In genomic region chr19:5291588-5292193, GRCh38 we compare ENCODE assay signal across 10 cellular contexts. TPM values are rescaled to one million over a fixed set of nuclear protein-coding genes. Genes with fewer than 3 reads are reported as not detected.
DNase-seq lines count a peak whose midpoint lies in the region; TF ChIP-seq lines count a peak whose summit lies in the region.
"Had no signal": no experiment of that assay in that cellular context is flagged by ENCODE, and none has a peak within 500 bp of the region (broad histone marks: within the 10 kb centered on the region; RNA-seq: fewer than 3 reads in every experiment).

No MANE protein-coding gene starts in this region.

- no peak overlapping the region for H3K9ac ChIP-seq in endodermal cell (ENCODE audit: extremely low read depth, low read length, poor library complexity, severe bottlenecking)

- no peaks in the 10 kb centered on the region for H3K36me3 ChIP-seq in A673 (ENCODE audit: insufficient read depth, low read length, poor library complexity, severe bottlenecking)
- H3K36me3 ChIP-seq in endodermal cell (ENCODE audit: control insufficient read depth, insufficient read depth, low read length): no peaks in the 10 kb centered on the region
- peaks cover 3% of the 10 kb centered on the region for H3K36me3 ChIP-seq in neuron (ENCODE audit: insufficient read depth, low read length)
- no peaks in the 10 kb centered on the region for H3K36me3 ChIP-seq in PC-9 (ENCODE audit: low read depth)

- H3K4me1 Mint-ChIP-seq in IgD-negative memory B cell (peaks cover 18 to 24% (median 22%) of the 10 kb centered on the region in 3 donors), endodermal cell (peaks cover 16% of the 10 kb centered on the region)
- no peaks in the 10 kb centered on the region for H3K4me1 Mint-ChIP-seq in activated CD4-positive, alpha-beta T cell treated with anti-CD3 and anti-CD28 coated beads, Interleukin-2, amount 10 ng/mL, durations not matched to agents 7 days and 5 days

- H2AFZ ChIP-seq in neuron (ENCODE audit: low read depth, low read length) (no peak overlapping the region), PC-9 (no peak overlapping the region)

- TF ChIP-seq CTCF in A673 (conservative IDR thresholded peaks at IDR 0.05; ENCODE audit: low read depth, low read length) (no peak), endodermal cell (conservative IDR thresholded peaks at IDR 0.05) (no peak), PC-9 (conservative IDR thresholded peaks at IDR 0.05) (no peak)

- H3K27ac ChIP-seq in A673 (ENCODE audit: low read depth, low read length, poor library complexity, severe bottlenecking): no peak overlapping the region
- no peak overlapping the region for H3K27ac ChIP-seq in endodermal cell (ENCODE audit: low read depth, low read length)
- H3K27ac ChIP-seq in PC-9: no peak overlapping the region
- H3K27ac ChIP-seq: epithelial cell of prostate had no signal

- POLR2A ChIA-PET in A673 (lab: Charles Lee; ENCODE audit: low non-redundant PET) (interaction anchor here (0.6 kb wide), 1 partner anchor 13 kb away, joined by 4 read pairs; no protein-coding TSS in a partner anchor), PC-9 (lab: Charles Lee; ENCODE audit: unreplicated experiment) (no interaction called here)
- POLR2A ChIA-PET in activated CD4-positive, alpha-beta T cell treated with anti-CD3 and anti-CD28 coated beads, Interleukin-2, amount 10 ng/mL, durations not matched to agents 7 days and 5 days (lab: Charles Lee): no interaction called here

- no peak for DNase-seq in A673 (ENCODE audit: low spot score)
- no peak for DNase-seq in endodermal cell
- no peak for DNase-seq in amniotic stem cell (lab: John Stamatoyannopoulos, UW)
- DNase-seq in GM03348 (ENCODE audit: low spot score): no peak
- no peak for DNase-seq in PC-9
- no peak for DNase-seq in activated CD4-positive, alpha-beta T cell treated with anti-CD3 and anti-CD28 coated beads, Interleukin-2, amount 10 ng/mL, durations not matched to agents 7 days and 5 days
- DNase-seq: Caco-2 had no signal

- TSS peak; percentile 58 for BruUV-seq in A673 (replicated peaks; lab: Mats Ljungman, UMichigan)
- no TSS peak for BruUV-seq in PC-9 (replicated peaks; lab: Mats Ljungman, UMichigan)

- H3K36me3 Mint-ChIP-seq in IgD-negative memory B cell (peaks cover 2% of the 10 kb centered on the region), endodermal cell (ENCODE audit: low read depth) (peaks cover 12% of the 10 kb centered on the region)
- no peaks in the 10 kb centered on the region for H3K36me3 Mint-ChIP-seq in activated CD4-positive, alpha-beta T cell treated with anti-CD3 and anti-CD28 coated beads, Interleukin-2, amount 10 ng/mL, durations not matched to agents 7 days and 5 days (ENCODE audit: low read depth)

- H3K27ac Mint-ChIP-seq in IgD-negative memory B cell (peak overlapping the region in 1 of 3 donors; percentile 77), endodermal cell (no peak overlapping the region)
- no peak overlapping the region for H3K27ac Mint-ChIP-seq in activated CD4-positive, alpha-beta T cell treated with anti-CD3 and anti-CD28 coated beads, Interleukin-2, amount 10 ng/mL, durations not matched to agents 7 days and 5 days

- no peak overlapping the region for H3K4me2 ChIP-seq in PC-9

- H3K9me3 ChIP-seq in A673 (ENCODE audit: low read depth, low read length, poor library complexity, severe bottlenecking): no peaks in the 10 kb centered on the region
- no peaks in the 10 kb centered on the region for H3K9me3 ChIP-seq in endodermal cell (ENCODE audit: control insufficient read depth, low read length)
- no peaks in the 10 kb centered on the region for H3K9me3 ChIP-seq in neuron (ENCODE audit: low read length)
- no peaks in the 10 kb centered on the region for H3K9me3 ChIP-seq in PC-9 (ENCODE audit: insufficient read depth, low read depth)
- H3K9me3 ChIP-seq: Caco-2 had no signal

- no peaks in the 10 kb centered on the region for H3K9me2 ChIP-seq in PC-9 (ENCODE audit: insufficient read depth)

- H3K4me3 Mint-ChIP-seq in IgD-negative memory B cell (peak overlapping the region; percentile 48 to 91 (median 72)), endodermal cell (peak overlapping the region; percentile 64)
- H3K4me3 Mint-ChIP-seq in activated CD4-positive, alpha-beta T cell treated with anti-CD3 and anti-CD28 coated beads, Interleukin-2, amount 10 ng/mL, durations not matched to agents 7 days and 5 days: no peak overlapping the region

- H3K9me3 Mint-ChIP-seq in IgD-negative memory B cell (peaks cover 0 to 3% (median 0%) of the 10 kb centered on the region in 3 donors), endodermal cell (no peaks in the 10 kb centered on the region)
- H3K9me3 Mint-ChIP-seq in activated CD4-positive, alpha-beta T cell treated with anti-CD3 and anti-CD28 coated beads, Interleukin-2, amount 10 ng/mL, durations not matched to agents 7 days and 5 days: no peaks in the 10 kb centered on the region

- 92 to 94% methylated on average over 8 of the region's 8 CpGs for WGBS in endodermal cell (ENCODE audit: insufficient coverage in 1 of 2, insufficient read length in 1 of 2), 2 experiments

- H3K27me3 ChIP-seq in A673 (replicated peaks; ENCODE audit: insufficient read depth, low read depth, low read length, poor library complexity) (no peaks in the 10 kb centered on the region), endodermal cell (ENCODE audit: control insufficient read depth, insufficient read depth, low read length, poor library complexity, severe bottlenecking) (no peaks in the 10 kb centered on the region), neuron (ENCODE audit: insufficient read depth, low read length) (no peaks in the 10 kb centered on the region), PC-9 (ENCODE audit: insufficient read depth, low read depth) (no peaks in the 10 kb centered on the region)

- H3K27me3 Mint-ChIP-seq in IgD-negative memory B cell (peaks cover 11% of the 10 kb centered on the region), endodermal cell (ENCODE audit: insufficient read depth) (no peaks in the 10 kb centered on the region)
- peaks cover 14% of the 10 kb centered on the region for H3K27me3 Mint-ChIP-seq in activated CD4-positive, alpha-beta T cell treated with anti-CD3 and anti-CD28 coated beads, Interleukin-2, amount 10 ng/mL, durations not matched to agents 7 days and 5 days

- CTCF ChIA-PET in A673 (lab: Charles Lee) (no interaction called here), PC-9 (lab: Charles Lee) (no interaction called here)
- CTCF ChIA-PET in activated CD4-positive, alpha-beta T cell treated with anti-CD3 and anti-CD28 coated beads, Interleukin-2, amount 10 ng/mL, durations not matched to agents 7 days and 5 days (lab: Charles Lee): interaction anchor here (0.5 to 0.8 kb wide), 2 partner anchors 12 to 38 kb away, joined by 3 to 4 read pairs; no protein-coding TSS in a partner anchor

- H3F3A ChIP-seq in PC-9 (ENCODE audit: insufficient read depth, low read depth): no peaks in the 10 kb centered on the region

- H3K79me2 ChIP-seq in PC-9 (ENCODE audit: low read depth): peaks cover 5% of the 10 kb centered on the region; the same call in 1 of the 2 replicates

- H4K20me1 ChIP-seq in PC-9 (ENCODE audit: insufficient read depth): no peaks in the 10 kb centered on the region; the same call in 1 of the 2 replicates

- H3K4me1 ChIP-seq in A673 (ENCODE audit: insufficient read depth, low read length, poor library complexity, severe bottlenecking) (peaks cover 9% of the 10 kb centered on the region), endodermal cell (ENCODE audit: control insufficient read depth, insufficient read depth, low read length) (no peaks in the 10 kb centered on the region), neuron (ENCODE audit: insufficient read depth, low read length) (peaks cover 32% of the 10 kb centered on the region), PC-9 (replicated peaks; ENCODE audit: insufficient read depth) (0 out of 2 replicates have a peak, but pooled peaks cover 7% of the 10 kb centered on the region)
- H3K4me1 ChIP-seq: Caco-2 had no signal

- intact Hi-C loops in A673 (cut with micrococcal nuclease; ENCODE audit: unreplicated experiment) (no loop called here), PC-9 (cut with micrococcal nuclease; ENCODE audit: unreplicated experiment) (no loop called here)

- H3K4me3 ChIP-seq in A673 (ENCODE audit: low read depth, low read length, poor library complexity, severe bottlenecking) (peak overlapping the region; percentile 69), endodermal cell (ENCODE audit: low read length) (peak overlapping the region; percentile 74), neuron (ENCODE audit: low read length) (peak overlapping the region; percentile 76), PC-9 (no peak overlapping the region; the same call in 1 of the 2 replicates)

RNA-seq across cellular contexts. Expression of gene PTPRS, which starts 48.9 kb away (rescaled TPM):
- 215 and 240 TPM in 2 replicates for total RNA-seq in A673 (2021)
- polyA plus RNA-seq in IgD-negative memory B cell: 0.86 TPM
- 100 to 1,000 TPM; 226 to 248 TPM for total RNA-seq in endodermal cell
- polyA plus RNA-seq in endodermal cell (2013, experiment 1 of 2): 178 TPM
- 175 TPM for polyA plus RNA-seq in endodermal cell (2013, experiment 2 of 2)
- total RNA-seq in PC-9 (2021): 131 and 183 TPM in 2 replicates
- under 1 TPM; 0.02 to 0.08 TPM for total RNA-seq in activated CD4-positive, alpha-beta T cell treated with anti-CD3 and anti-CD28 coated beads, Interleukin-2, amount 10 ng/mL, durations not matched to agents 7 days and 5 days

Comparison
In these comparisons a context has a peak if more than half of its experiments do, and no peak if none do; other contexts are left out.
1. RNA of gene PTPRS, which starts 48.9 kb away (total RNA-seq): 226 to 248 TPM in endodermal cell, 215 to 240 TPM in A673 and 131 to 183 TPM in PC-9; 0.02 to 0.08 TPM in activated CD4-positive, alpha-beta T cell treated with anti-CD3 and anti-CD28 coated beads, Interleukin-2, amount 10 ng/mL, durations not matched to agents 7 days and 5 days; every median in the first group is over 100 times any median in the second.